Comparison of ENCODE assay signal across 22 cellular contexts in genomic region chr18:60163622-60164021, GRCh38.
DNase-seq lines count a peak whose midpoint lies in the region; ATAC-seq lines count a peak whose summit lies in the region.
"Had no signal": no experiment of that assay in that cellular context is flagged by ENCODE, and none has a peak within 500 bp of the region (broad histone marks: within the 10 kb centered on the region; RNA-seq: fewer than 3 reads in every experiment).

No MANE protein-coding gene starts in this region.

- no peaks in the 10 kb centered on the region for H3K4me1 Mint-ChIP-seq in activated CD4-positive, alpha-beta T cell treated with anti-CD3 and anti-CD28 coated beads for 36 hours

- intact Hi-C loops in activated CD4-positive, alpha-beta T cell treated with anti-CD3 and anti-CD28 coated beads for 36 hours (cut with DNase I, micrococcal nuclease), result no loop called here

- H3K4me3 ChIP-seq in BLaER1 treated with 17β-estradiol and CSF1 and Interleukin-3, amounts not matched to agents 10 nM and 100 nM, result no peak overlapping the region
- H3K4me3 ChIP-seq: ascending aorta, SJSA1, upper lobe of left lung had no signal

- H3K36me3 ChIP-seq in BLaER1 treated with 17β-estradiol and CSF1 and Interleukin-3, amounts not matched to agents 10 nM and 100 nM, result no peaks in the 10 kb centered on the region
- H3K36me3 ChIP-seq: ascending aorta, SJSA1, upper lobe of left lung had no signal

- no peaks in the 10 kb centered on the region for H3K27me3 ChIP-seq in BLaER1 treated with 17β-estradiol and CSF1 and Interleukin-3, amounts not matched to agents 10 nM and 100 nM
- H3K27me3 ChIP-seq: ascending aorta, SJSA1, upper lobe of left lung had no signal

- peak overlapping the region in 7 of 11 experiments; percentile 5 to 62 (median 52); a peak in 12 of 22 replicates for H3K4me2 ChIP-seq in BLaER1 treated with 17β-estradiol and CSF1 and Interleukin-3, amounts not matched to agents 10 nM and 100 nM

- POLR2A ChIA-PET in activated CD4-positive, alpha-beta T cell treated with anti-CD3 and anti-CD28 coated beads for 36 hours (lab: Charles Lee), result no interaction called here

- no peaks in the 10 kb centered on the region for H3K9me3 Mint-ChIP-seq in activated CD4-positive, alpha-beta T cell treated with anti-CD3 and anti-CD28 coated beads for 36 hours (ENCODE audit: low read depth)
- H3K9me3 Mint-ChIP-seq: stimulated activated naive CD8-positive, alpha-beta T cell treated with anti-CD3 and anti-CD28 coated beads, Interleukin-15, Interleukin-2, amounts not matched to agents 100 ng/mL and 50 ng/mL, for 24 hours had no signal

- H3K27me3 Mint-ChIP-seq in activated CD4-positive, alpha-beta T cell treated with anti-CD3 and anti-CD28 coated beads for 36 hours, result no peaks in the 10 kb centered on the region
- H3K27me3 Mint-ChIP-seq: stimulated activated naive CD8-positive, alpha-beta T cell treated with anti-CD3 and anti-CD28 coated beads, Interleukin-15, Interleukin-2, amounts not matched to agents 100 ng/mL and 50 ng/mL, for 24 hours had no signal

- no peak overlapping the region for H3K27ac ChIP-seq in BLaER1 treated with 17β-estradiol and CSF1 and Interleukin-3, amounts not matched to agents 10 nM and 100 nM
- H3K27ac ChIP-seq: ascending aorta, SJSA1, upper lobe of left lung had no signal

- CTCF ChIA-PET in activated CD4-positive, alpha-beta T cell treated with anti-CD3 and anti-CD28 coated beads for 36 hours (lab: Charles Lee), result interaction anchor here (0.7 kb wide), 1 partner anchor 1092 kb away, joined by 4 read pairs; no protein-coding TSS in a partner anchor

- no peak overlapping the region for H3K9ac ChIP-seq in BLaER1 treated with 17β-estradiol and CSF1 and Interleukin-3, amounts not matched to agents 10 nM and 100 nM

- no peaks in the 10 kb centered on the region for H4K20me1 ChIP-seq in BLaER1 treated with 17β-estradiol and CSF1 and Interleukin-3, amounts not matched to agents 10 nM and 100 nM

- DNase-seq in NCI-H345 (lab: John Stamatoyannopoulos, UW), result no peak
- no peak for DNase-seq in activated CD4-positive, alpha-beta T cell treated with anti-CD3 and anti-CD28 coated beads for 36 hours
- no peak for DNase-seq in NCI-H2029 (lab: John Stamatoyannopoulos, UW)
- DNase-seq: 8988T; activated CD8-positive, alpha-beta memory T cell treated with anti-CD3 and anti-CD28 coated beads, Interleukin-2, amount 50 U/mL, for 4 hours; activated naive CD4-positive, alpha-beta T cell; DMS53; left colon; midbrain; NCI-H187; NCI-H510A; OCI-M1; upper lobe of left lung had no signal

- H3K4me1 ChIP-seq in BLaER1 treated with 17β-estradiol and CSF1 and Interleukin-3, amounts not matched to agents 10 nM and 100 nM, result peaks cover 7 to 28% (median 19%) of the 10 kb centered on the region in 10 experiments; a peak in 17 of 20 replicates
- H3K4me1 ChIP-seq: ascending aorta, SJSA1, upper lobe of left lung had no signal

- H3K9me3 ChIP-seq in BLaER1 treated with 17β-estradiol and CSF1 and Interleukin-3, amounts not matched to agents 10 nM and 100 nM (replicated peaks in 1 of 11), result peaks cover 0 to 21% (median 9%) of the 10 kb centered on the region in 11 experiments; a peak in 13 of 22 replicates
- H3K9me3 ChIP-seq: ascending aorta, SJSA1, upper lobe of left lung had no signal

- H3K36me3 Mint-ChIP-seq in activated CD4-positive, alpha-beta T cell treated with anti-CD3 and anti-CD28 coated beads for 36 hours (ENCODE audit: low read depth), result no peaks in the 10 kb centered on the region

- H3K27ac Mint-ChIP-seq in activated CD4-positive, alpha-beta T cell treated with anti-CD3 and anti-CD28 coated beads for 36 hours, result no peak overlapping the region
- H3K27ac Mint-ChIP-seq: stimulated activated naive CD8-positive, alpha-beta T cell treated with anti-CD3 and anti-CD28 coated beads, Interleukin-15, Interleukin-2, amounts not matched to agents 100 ng/mL and 50 ng/mL, for 24 hours had no signal

- no peak overlapping the region for H3K4me3 Mint-ChIP-seq in activated CD4-positive, alpha-beta T cell treated with anti-CD3 and anti-CD28 coated beads for 36 hours
- H3K4me3 Mint-ChIP-seq: stimulated activated naive CD8-positive, alpha-beta T cell treated with anti-CD3 and anti-CD28 coated beads, Interleukin-15, Interleukin-2, amounts not matched to agents 100 ng/mL and 50 ng/mL, for 24 hours had no signal

- ATAC-seq in GM19372 (IDR thresholded peaks at IDR 0.05; ENCODE audit: low read depth, unreplicated experiment) (peak; percentile 62), HG02588 (IDR thresholded peaks at IDR 0.05; ENCODE audit: unreplicated experiment) (peak; percentile 70), HG03139 (IDR thresholded peaks at IDR 0.05; ENCODE audit: unreplicated experiment) (peak; percentile 96), HG02852 (IDR thresholded peaks at IDR 0.05; ENCODE audit: unreplicated experiment) (no peak)
- no peak for ATAC-seq in activated CD4-positive, alpha-beta T cell treated with anti-CD3 and anti-CD28 coated beads for 36 hours
- ATAC-seq: HepG2, left colon had no signal

Comparison
In these comparisons a context has a peak if more than half of its experiments do, and no peak if none do; other contexts are left out.
1. ATAC-seq: peak in GM19372 (single experiment), HG02588 (single experiment) and HG03139 (single experiment); none in HG02852 (single experiment) and activated CD4-positive, alpha-beta T cell treated with anti-CD3 and anti-CD28 coated beads for 36 hours (single experiment).